17 cellular contexts compared by ENCODE assay signal in the genomic region with DNA sequence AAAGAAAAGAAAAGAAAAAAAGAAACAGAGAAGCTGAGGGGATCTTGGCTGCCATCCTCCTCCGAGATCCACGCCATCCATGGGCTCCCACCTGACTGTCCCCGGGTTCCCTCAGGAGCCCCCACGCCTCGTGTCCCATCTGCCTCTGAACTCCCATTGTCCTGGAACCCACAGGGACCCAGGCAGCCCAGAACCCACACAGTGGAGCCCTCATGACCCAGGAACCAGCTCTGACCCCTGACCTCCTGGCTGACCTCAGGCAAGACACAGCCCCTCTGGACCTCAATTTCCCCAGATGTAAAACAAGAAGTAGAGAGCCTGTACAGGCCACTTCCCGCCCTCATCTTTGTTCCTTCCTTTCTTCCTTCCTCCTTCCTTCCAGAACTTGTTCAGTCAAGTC. TPM values are rescaled to one million over a fixed set of nuclear protein-coding genes. Genes with fewer than 3 reads are reported as not detected.
DNase-seq lines count a peak whose midpoint lies in the region; ATAC-seq and TF ChIP-seq lines count a peak whose summit lies in the region.
"Had no signal": no experiment of that assay in that cellular context is flagged by ENCODE, and none has a peak within 500 bp of the region (broad histone marks: within the 10 kb centered on the region; RNA-seq: fewer than 3 reads in every experiment).

No MANE protein-coding gene starts in this region.

- H3K79me2 ChIP-seq in trophoblast cell (ENCODE audit: control insufficient read depth, insufficient read depth, low read length, poor library complexity) = no peaks in the 10 kb centered on the region

- H4K91ac ChIP-seq in trophoblast cell (ENCODE audit: low read depth, low read length) = no peak overlapping the region

- H3K4me3 Mint-ChIP-seq in activated T-cell treated with anti-CD3 and anti-CD28 coated beads, Interleukin-2, amount 50 U/mL, for 4 hours = no peak overlapping the region
- peak overlapping the region in 1 of 2 donors; percentile 27 for H3K4me3 Mint-ChIP-seq in activated T-cell treated with anti-CD3 and anti-CD28 coated beads, Interleukin-2, amount 50 U/mL, for 72 hours
- H3K4me3 Mint-ChIP-seq in T-helper 17 cell (no peak overlapping the region), glutamatergic neuron (ENCODE audit: unreplicated experiment) (no peak overlapping the region)
- H3K4me3 Mint-ChIP-seq: nephron progenitor cell had no signal

- peaks cover 14% of the 10 kb centered on the region for H3K27me3 Mint-ChIP-seq in activated T-cell treated with anti-CD3 and anti-CD28 coated beads, Interleukin-2, amount 50 U/mL, for 4 hours (ENCODE audit: low read depth)
- peaks cover 22% of the 10 kb centered on the region for H3K27me3 Mint-ChIP-seq in activated T-cell treated with anti-CD3 and anti-CD28 coated beads, Interleukin-2, amount 50 U/mL, for 72 hours (ENCODE audit: low read depth)
- H3K27me3 Mint-ChIP-seq in T-helper 17 cell (peaks cover 10% of the 10 kb centered on the region), glutamatergic neuron (ENCODE audit: unreplicated experiment) (peaks cover 22% of the 10 kb centered on the region)

- H3K79me1 ChIP-seq in trophoblast cell (ENCODE audit: low read length) = no peaks in the 10 kb centered on the region

- no peak for TF ChIP-seq CTCF in glutamatergic neuron (IDR thresholded peaks at IDR 0.05; ENCODE audit: partially characterized antibody, unreplicated experiment)

- H3K4ac ChIP-seq in trophoblast cell (ENCODE audit: low read depth, low read length) = no peak overlapping the region

- H3K27me3 ChIP-seq in trophoblast cell (ENCODE audit: insufficient read depth, low read length) = peaks cover 30% of the 10 kb centered on the region

- H3K36me3 ChIP-seq in trophoblast cell (ENCODE audit: control insufficient read depth in 1 of 2, insufficient read depth in 2 of 2, low read length in 2 of 2) = no peaks in the 10 kb centered on the region
- H3K36me3 ChIP-seq: gastroesophageal sphincter had no signal

- no CpG with 5 or more reads among the region's 6 CpGs for WGBS in trophoblast cell (ENCODE audit: extremely low coverage, insufficient coverage, insufficient read length)

- no peak overlapping the region for H3K18ac ChIP-seq in trophoblast cell (ENCODE audit: low read length)

- H3K4me2 ChIP-seq in trophoblast cell (ENCODE audit: low read length) = no peak overlapping the region
- H3K4me2 ChIP-seq: PC-9, SK-N-SH had no signal

- ATAC-seq in activated T-cell treated with anti-CD3 and anti-CD28 coated beads, Interleukin-2, amount 50 U/mL, for 4 hours = no peak
- ATAC-seq in activated T-cell treated with anti-CD3 and anti-CD28 coated beads, Interleukin-2, amount 50 U/mL, for 72 hours (replicated peaks in 1 of 2) = no peak
- no peak for ATAC-seq in T-helper 17 cell
- no peak for ATAC-seq in sciatic nerve
- ATAC-seq: gastroesophageal sphincter had no signal

- no peak overlapping the region for H4K8ac ChIP-seq in trophoblast cell (ENCODE audit: low read depth, low read length)

- no peak overlapping the region for H2BK120ac ChIP-seq in trophoblast cell (ENCODE audit: insufficient read depth, low read length, poor library complexity)

- no peak overlapping the region for H2AFZ ChIP-seq in trophoblast cell (ENCODE audit: insufficient read depth, low read length, poor library complexity)
- H2AFZ ChIP-seq: PC-9 had no signal

- peaks cover 0 to 4% of the 10 kb centered on the region in 2 experiments for H3K4me1 ChIP-seq in trophoblast cell (ENCODE audit: control insufficient read depth in 1 of 2, insufficient read depth in 2 of 2, low read length in 2 of 2)

- H3K4me1 Mint-ChIP-seq in activated T-cell treated with anti-CD3 and anti-CD28 coated beads, Interleukin-2, amount 50 U/mL, for 4 hours (ENCODE audit: low read depth) = peaks cover 41% of the 10 kb centered on the region
- peaks cover 34% of the 10 kb centered on the region for H3K4me1 Mint-ChIP-seq in activated T-cell treated with anti-CD3 and anti-CD28 coated beads, Interleukin-2, amount 50 U/mL, for 72 hours (ENCODE audit: low read depth)
- H3K4me1 Mint-ChIP-seq in T-helper 17 cell (peaks cover 37% of the 10 kb centered on the region), glutamatergic neuron (ENCODE audit: low read depth, unreplicated experiment) (peaks cover 20% of the 10 kb centered on the region)
- H3K4me1 Mint-ChIP-seq: nephron progenitor cell had no signal

- no peak overlapping the region for H3K23ac ChIP-seq in trophoblast cell (ENCODE audit: low read length)

- H3K9ac ChIP-seq in trophoblast cell (ENCODE audit: low read length) = no peak overlapping the region
- H3K9ac ChIP-seq: SK-N-SH had no signal

- H2AK5ac ChIP-seq in trophoblast cell (ENCODE audit: low read length) = no peak overlapping the region

- no peaks in the 10 kb centered on the region for H3K36me3 Mint-ChIP-seq in activated T-cell treated with anti-CD3 and anti-CD28 coated beads, Interleukin-2, amount 50 U/mL, for 4 hours (ENCODE audit: insufficient read depth)
- H3K36me3 Mint-ChIP-seq in activated T-cell treated with anti-CD3 and anti-CD28 coated beads, Interleukin-2, amount 50 U/mL, for 72 hours (ENCODE audit: insufficient read depth in 2 of 2) = no peaks in the 10 kb centered on the region
- no peaks in the 10 kb centered on the region for H3K36me3 Mint-ChIP-seq in T-helper 17 cell (ENCODE audit: low read depth)
- H3K36me3 Mint-ChIP-seq in glutamatergic neuron (ENCODE audit: unreplicated experiment) = no peaks in the 10 kb centered on the region

- no peak overlapping the region for H2BK5ac ChIP-seq in trophoblast cell (ENCODE audit: low read depth, low read length, poor library complexity)

- no peak overlapping the region for H2BK12ac ChIP-seq in trophoblast cell (ENCODE audit: low read length)

- H3K9me3 Mint-ChIP-seq in activated T-cell treated with anti-CD3 and anti-CD28 coated beads, Interleukin-2, amount 50 U/mL, for 4 hours = no peaks in the 10 kb centered on the region
- no peaks in the 10 kb centered on the region for H3K9me3 Mint-ChIP-seq in activated T-cell treated with anti-CD3 and anti-CD28 coated beads, Interleukin-2, amount 50 U/mL, for 72 hours
- H3K9me3 Mint-ChIP-seq in glutamatergic neuron (ENCODE audit: unreplicated experiment) = no peaks in the 10 kb centered on the region
- H3K9me3 Mint-ChIP-seq: nephron progenitor cell had no signal

- no peak overlapping the region for H3K27ac ChIP-seq in trophoblast cell (ENCODE audit: low read depth, low read length)
- H3K27ac ChIP-seq: epithelial cell of prostate, gastroesophageal sphincter, HL-60, PC-9 had no signal

- intact Hi-C loops in sciatic nerve (cut with DNase I) = no loop called here

- no peak overlapping the region for H4K12ac ChIP-seq in trophoblast cell (ENCODE audit: low read depth, low read length)

- H3K4me3 ChIP-seq in trophoblast cell (ENCODE audit: low read depth, low read length) = no peak overlapping the region
- H3K4me3 ChIP-seq: gastroesophageal sphincter, PC-9 had no signal

- DNase-seq in activated T-cell treated with anti-CD3 and anti-CD28 coated beads, Interleukin-2, amount 50 U/mL, for 4 hours = peak; percentile 1
- DNase-seq in activated T-cell treated with anti-CD3 and anti-CD28 coated beads, Interleukin-2, amount 50 U/mL, for 72 hours = no peak
- peak in 2 of 3 donors; percentile 0 to 4 for DNase-seq in T-helper 17 cell
- DNase-seq in glutamatergic neuron = no peak
- peak; percentile 56 for DNase-seq in sciatic nerve (ENCODE audit: low spot score)
- no peak for DNase-seq in NCI-H1092 treated with DMSO at 0.1 percent for 48 hours (lab: John Stamatoyannopoulos, UW)
- DNase-seq in trophoblast cell = no peak
- no peak for DNase-seq in hippocampal formation (lab: John Stamatoyannopoulos, UW)
- DNase-seq: GDM1, NCI-H774, nephron progenitor cell, retina, SK-N-SH had no signal

- H3K14ac ChIP-seq in trophoblast cell (ENCODE audit: low read length) = no peak overlapping the region

- H3K27ac Mint-ChIP-seq in activated T-cell treated with anti-CD3 and anti-CD28 coated beads, Interleukin-2, amount 50 U/mL, for 72 hours = no peak overlapping the region
- H3K27ac Mint-ChIP-seq in T-helper 17 cell = no peak overlapping the region
- H3K27ac Mint-ChIP-seq in glutamatergic neuron (ENCODE audit: unreplicated experiment) = peak overlapping the region; percentile 3
- H3K27ac Mint-ChIP-seq: nephron progenitor cell had no signal

- H3K9me3 ChIP-seq in T-helper 17 cell (ENCODE audit: control insufficient read depth, low read length, poor library complexity, severe bottlenecking) = no peaks in the 10 kb centered on the region
- peaks cover 6% of the 10 kb centered on the region for H3K9me3 ChIP-seq in trophoblast cell (ENCODE audit: insufficient read depth, low read depth, low read length)
- H3K9me3 ChIP-seq: gastroesophageal sphincter, SK-N-SH had no signal

RNA-seq across cellular contexts. Expression of gene RASGEF1A, which starts 40.4 kb away (rescaled TPM):
- under 1 TPM; 0.29 to 0.60 (median 0.38) TPM for total RNA-seq in activated T-cell treated with anti-CD3 and anti-CD28 coated beads, Interleukin-2, amount 50 U/mL, for 4 hours
- total RNA-seq in activated T-cell treated with anti-CD3 and anti-CD28 coated beads, Interleukin-2, amount 50 U/mL, for 72 hours = 1 to 10 TPM; 1.7 TPM
- 1 to 10 TPM; 3.1 to 3.4 TPM for total RNA-seq in T-helper 17 cell
- total RNA-seq in glutamatergic neuron (ENCODE audit: unreplicated experiment) = 5.7 TPM
- 21.7 TPM for total RNA-seq in sciatic nerve
- 1.0 and 1.1 TPM in 2 replicates for polyA plus RNA-seq in trophoblast cell (2013)
- polyA plus RNA-seq: SK-N-SH had no signal

Comparison
In these comparisons a context has a peak if more than half of its experiments do, and no peak if none do; other contexts are left out.
1. DNase-seq: peak in activated T-cell treated with anti-CD3 and anti-CD28 coated beads, Interleukin-2, amount 50 U/mL, for 4 hours (single experiment), T-helper 17 cell (2 of 3) and sciatic nerve (single experiment); none in activated T-cell treated with anti-CD3 and anti-CD28 coated beads, Interleukin-2, amount 50 U/mL, for 72 hours (0 of 2), glutamatergic neuron (single experiment), NCI-H1092 treated with DMSO at 0.1 percent for 48 hours (single experiment), trophoblast cell (0 of 2) and hippocampal formation (0 of 2).